ENCODE assay signal across 23 cellular contexts in genomic region chr7:114102996-114103395, GRCh38.
"Had no signal": no experiment of that assay in that cellular context is flagged by ENCODE, and none has a peak within 500 bp of the region (broad histone marks: within the 10 kb centered on the region; RNA-seq: fewer than 3 reads in every experiment).

No MANE protein-coding gene starts in this region.

- H3K4me1 Mint-ChIP-seq: naive thymus-derived CD4-positive, alpha-beta T cell; stimulated activated naive B cell treated with anti-CD40 and anti-IgM and Interleukin-4, amounts not matched to agents 10 μg/mL and 1 μg/mL and 100 μg/mL, for 72 hours had no signal

- H3K27me3 Mint-ChIP-seq: natural killer cell treated with Interleukin-12 subunit alpha and Interleukin-12 subunit beta and Interleukin-15 and Interleukin-18, amount 100 ng/mL, for 72 hours; progenitor cell of endocrine pancreas had no signal

- H3K27ac Mint-ChIP-seq: naive thymus-derived CD4-positive, alpha-beta T cell; natural killer cell treated with Interleukin-12 subunit alpha and Interleukin-12 subunit beta and Interleukin-15 and Interleukin-18, amount 100 ng/mL, for 72 hours; progenitor cell of endocrine pancreas; stimulated activated naive B cell treated with anti-CD40 and anti-IgM and Interleukin-4, amounts not matched to agents 10 μg/mL and 1 μg/mL and 100 μg/mL, for 72 hours had no signal

- ATAC-seq: mucosa of descending colon; naive thymus-derived CD4-positive, alpha-beta T cell; natural killer cell treated with Interleukin-12 subunit alpha and Interleukin-12 subunit beta and Interleukin-15 and Interleukin-18, amount 100 ng/mL, for 72 hours; right lobe of liver; stimulated activated naive B cell treated with anti-CD40 and anti-IgM and Interleukin-4, amounts not matched to agents 10 μg/mL and 1 μg/mL and 100 μg/mL, for 72 hours; stimulated activated naive CD8-positive, alpha-beta T cell treated with anti-CD3 and anti-CD28 coated beads, Interleukin-15, Interleukin-2, amounts not matched to agents 100 U/mL and 50 U/mL, for 24 hours; upper lobe of right lung had no signal

- H3K4me3 ChIP-seq: left ventricle myocardium inferior, lung, mucosa of descending colon, ovary, right atrium auricular region, right lobe of liver, stomach, testis, thyroid gland, transverse colon, upper lobe of right lung had no signal

- H3K4me1 ChIP-seq: left ventricle myocardium inferior, right atrium auricular region, right lobe of liver, testis, upper lobe of right lung had no signal

- H3K27ac ChIP-seq: left ventricle myocardium inferior, ovary, right atrium auricular region, right lobe of liver, stomach, testis, thyroid gland, upper lobe of right lung had no signal

- H3K4me3 Mint-ChIP-seq: naive thymus-derived CD4-positive, alpha-beta T cell; natural killer cell treated with Interleukin-12 subunit alpha and Interleukin-12 subunit beta and Interleukin-15 and Interleukin-18, amount 100 ng/mL, for 72 hours; stimulated activated naive B cell treated with anti-CD40 and anti-IgM and Interleukin-4, amounts not matched to agents 10 μg/mL and 1 μg/mL and 100 μg/mL, for 72 hours had no signal

- H3K36me3 ChIP-seq: left ventricle myocardium inferior, ovary, right atrium auricular region, right lobe of liver, stomach, thyroid gland, transverse colon, upper lobe of right lung had no signal

- H3K9me3 ChIP-seq: left ventricle myocardium inferior, mucosa of descending colon, ovary, right lobe of liver, testis, thyroid gland, transverse colon, upper lobe of right lung had no signal

- DNase-seq: islet precursor cell; left ventricle myocardium inferior; midbrain; mucosa of descending colon; naive thymus-derived CD4-positive, alpha-beta T cell; nucleus accumbens; ovary; right lobe of liver; stimulated activated CD4-positive, alpha-beta T cell treated with anti-CD3 and anti-CD28 coated beads, Interleukin-12 subunit alpha, Interleukin-12 subunit beta, amount 100 ng/mL, for 4 hours; stimulated activated CD4-positive, alpha-beta T cell treated with anti-CD3 and anti-CD28 coated beads, Interleukin-15, amount 100 ng/mL, for 24 hours; stimulated activated CD4-positive, alpha-beta T cell treated with anti-CD3 and anti-CD28 coated beads, Interleukin-2, amount 100 ng/mL, for 24 hours; stimulated activated CD4-positive, alpha-beta T cell treated with anti-CD3 and anti-CD28 coated beads, Interleukin-4, amount 100 ng/mL, for 1 hour; stimulated activated naive B cell treated with anti-CD40 and anti-IgM and Interleukin-4, amounts not matched to agents 10 μg/mL and 1 μg/mL and 100 μg/mL, for 72 hours; stimulated activated naive CD8-positive, alpha-beta T cell treated with anti-CD3 and anti-CD28 coated beads, Interleukin-15, Interleukin-2, amounts not matched to agents 100 U/mL and 50 U/mL, for 24 hours; stomach; testis; thyroid gland; transverse colon; upper lobe of right lung had no signal

- H3K36me3 Mint-ChIP-seq: natural killer cell treated with Interleukin-12 subunit alpha and Interleukin-12 subunit beta and Interleukin-15 and Interleukin-18, amount 100 ng/mL, for 72 hours; stimulated activated naive B cell treated with anti-CD40 and anti-IgM and Interleukin-4, amounts not matched to agents 10 μg/mL and 1 μg/mL and 100 μg/mL, for 72 hours had no signal

- H3K27me3 ChIP-seq: ovary, right atrium auricular region, right lobe of liver, testis, thyroid gland, transverse colon, upper lobe of right lung had no signal
